1 cellular context compared by ENCODE assay signal in the genomic region with DNA sequence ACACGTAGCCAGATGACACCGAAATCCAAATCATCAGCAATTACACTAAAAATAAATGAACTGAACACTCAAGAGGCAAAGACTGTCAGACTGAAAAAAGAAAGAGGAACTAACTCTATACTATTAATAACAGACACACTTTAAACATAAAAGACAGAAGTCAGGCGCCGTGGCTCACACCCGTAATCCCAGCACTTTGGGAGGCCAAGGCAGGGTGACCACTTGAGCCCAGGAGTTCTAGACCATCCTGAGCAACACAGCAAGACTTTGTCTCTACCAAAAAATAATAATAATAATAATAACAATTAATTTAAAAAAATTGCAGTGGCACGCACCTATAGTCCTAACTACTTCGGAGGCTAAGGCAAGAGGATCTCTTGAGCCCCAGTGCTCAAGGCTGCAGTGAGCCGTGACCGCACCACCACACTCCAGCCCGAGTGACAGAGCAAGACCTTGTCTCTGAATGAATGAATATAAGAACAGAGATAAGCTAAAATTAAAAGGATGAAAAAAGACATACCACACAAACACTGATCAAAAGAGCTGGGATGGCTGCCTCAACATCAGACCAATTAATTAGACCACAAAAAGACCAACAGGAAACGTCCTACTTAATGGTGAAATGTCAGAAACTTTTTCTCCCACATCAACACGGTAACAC.
TF ChIP-seq lines count a peak whose summit lies in the region.

No MANE protein-coding gene starts in this region.

TF ChIP-seq in WTC11, 78 proteins besides CTCF, POLR2A, EP300 and RAD21 (continued from another document):
- TF ChIP-seq, protein P1, sequence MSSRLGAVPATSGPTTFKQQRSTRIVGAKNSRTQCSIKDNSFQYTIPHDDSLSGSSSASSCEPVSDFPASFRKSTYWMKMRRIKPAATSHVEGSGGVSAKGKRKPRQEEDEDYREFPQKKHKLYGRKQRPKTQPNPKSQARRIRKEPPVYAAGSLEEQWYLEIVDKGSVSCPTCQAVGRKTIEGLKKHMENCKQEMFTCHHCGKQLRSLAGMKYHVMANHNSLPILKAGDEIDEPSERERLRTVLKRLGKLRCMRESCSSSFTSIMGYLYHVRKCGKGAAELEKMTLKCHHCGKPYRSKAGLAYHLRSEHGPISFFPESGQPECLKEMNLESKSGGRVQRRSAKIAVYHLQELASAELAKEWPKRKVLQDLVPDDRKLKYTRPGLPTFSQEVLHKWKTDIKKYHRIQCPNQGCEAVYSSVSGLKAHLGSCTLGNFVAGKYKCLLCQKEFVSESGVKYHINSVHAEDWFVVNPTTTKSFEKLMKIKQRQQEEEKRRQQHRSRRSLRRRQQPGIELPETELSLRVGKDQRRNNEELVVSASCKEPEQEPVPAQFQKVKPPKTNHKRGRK (CRISPR knock-in tag; IDR thresholded peaks at IDR 0.05; ENCODE audit: borderline replicate concordance): no peak
- TF ChIP-seq, protein P2, sequence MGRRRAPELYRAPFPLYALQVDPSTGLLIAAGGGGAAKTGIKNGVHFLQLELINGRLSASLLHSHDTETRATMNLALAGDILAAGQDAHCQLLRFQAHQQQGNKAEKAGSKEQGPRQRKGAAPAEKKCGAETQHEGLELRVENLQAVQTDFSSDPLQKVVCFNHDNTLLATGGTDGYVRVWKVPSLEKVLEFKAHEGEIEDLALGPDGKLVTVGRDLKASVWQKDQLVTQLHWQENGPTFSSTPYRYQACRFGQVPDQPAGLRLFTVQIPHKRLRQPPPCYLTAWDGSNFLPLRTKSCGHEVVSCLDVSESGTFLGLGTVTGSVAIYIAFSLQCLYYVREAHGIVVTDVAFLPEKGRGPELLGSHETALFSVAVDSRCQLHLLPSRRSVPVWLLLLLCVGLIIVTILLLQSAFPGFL (CRISPR knock-in tag; IDR thresholded peaks at IDR 0.05; ENCODE audit: borderline replicate concordance): no peak
- TF ChIP-seq TEAD4 (CRISPR knock-in tag; IDR thresholded peaks at IDR 0.05): no peak
TF ChIP-seq in WTC11: peak in this region for 0.
